1 cellular context compared by ENCODE assay signal in the genomic region with DNA sequence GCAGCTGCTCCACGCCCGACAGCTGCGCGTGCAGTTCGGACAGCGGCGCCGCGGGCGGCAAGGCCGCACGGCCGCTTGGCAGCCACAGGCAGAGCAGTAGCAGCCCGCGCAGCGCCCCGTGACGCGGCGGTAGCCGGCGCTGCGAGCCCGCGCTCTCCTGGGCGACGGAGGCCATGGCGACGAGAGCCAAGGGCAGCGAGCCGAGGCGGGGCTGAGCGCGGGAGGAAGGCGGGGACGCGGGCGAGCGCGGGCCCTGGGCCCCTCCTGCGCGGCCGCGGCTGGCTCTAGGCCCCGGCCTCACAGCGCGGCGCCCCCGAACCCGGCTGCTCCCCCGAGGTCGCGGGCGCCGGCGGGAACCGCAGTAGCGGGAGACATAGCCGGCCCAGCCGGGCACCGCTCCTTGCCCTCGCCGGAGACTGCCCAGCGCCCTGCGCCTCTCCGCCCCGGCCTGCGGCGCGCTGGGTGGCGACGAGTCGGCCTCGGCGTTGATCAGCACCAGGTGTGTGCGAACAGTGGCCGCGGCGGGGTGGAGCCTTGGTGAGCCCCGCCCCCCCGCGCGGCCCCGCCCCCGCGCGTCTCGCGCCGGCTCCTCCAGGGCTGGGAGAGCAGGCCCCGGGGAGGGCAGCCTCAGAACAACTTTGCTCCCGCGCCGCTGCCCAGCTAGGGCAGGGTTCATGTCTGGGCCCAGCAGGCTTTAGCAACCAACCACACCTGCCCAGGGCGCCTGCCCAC.
A peak's percentile ranks its signal among the peaks of the same experiment; 100 is the strongest.
TF ChIP-seq lines count a peak whose summit lies in the region.

A gene with protein sequence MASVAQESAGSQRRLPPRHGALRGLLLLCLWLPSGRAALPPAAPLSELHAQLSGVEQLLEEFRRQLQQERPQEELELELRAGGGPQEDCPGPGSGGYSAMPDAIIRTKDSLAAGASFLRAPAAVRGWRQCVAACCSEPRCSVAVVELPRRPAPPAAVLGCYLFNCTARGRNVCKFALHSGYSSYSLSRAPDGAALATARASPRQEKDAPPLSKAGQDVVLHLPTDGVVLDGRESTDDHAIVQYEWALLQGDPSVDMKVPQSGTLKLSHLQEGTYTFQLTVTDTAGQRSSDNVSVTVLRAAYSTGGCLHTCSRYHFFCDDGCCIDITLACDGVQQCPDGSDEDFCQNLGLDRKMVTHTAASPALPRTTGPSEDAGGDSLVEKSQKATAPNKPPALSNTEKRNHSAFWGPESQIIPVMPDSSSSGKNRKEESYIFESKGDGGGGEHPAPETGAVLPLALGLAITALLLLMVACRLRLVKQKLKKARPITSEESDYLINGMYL (minus strand): TSS at position 514 of the 732 bp plus-strand sequence. CDS start 339 bp downstream, at position 175.

TF ChIP-seq in HepG2, 621 proteins besides CTCF, POLR2A, EP300 and RAD21 (continued from another document and continues in another):
- TF ChIP-seq, protein P1, sequence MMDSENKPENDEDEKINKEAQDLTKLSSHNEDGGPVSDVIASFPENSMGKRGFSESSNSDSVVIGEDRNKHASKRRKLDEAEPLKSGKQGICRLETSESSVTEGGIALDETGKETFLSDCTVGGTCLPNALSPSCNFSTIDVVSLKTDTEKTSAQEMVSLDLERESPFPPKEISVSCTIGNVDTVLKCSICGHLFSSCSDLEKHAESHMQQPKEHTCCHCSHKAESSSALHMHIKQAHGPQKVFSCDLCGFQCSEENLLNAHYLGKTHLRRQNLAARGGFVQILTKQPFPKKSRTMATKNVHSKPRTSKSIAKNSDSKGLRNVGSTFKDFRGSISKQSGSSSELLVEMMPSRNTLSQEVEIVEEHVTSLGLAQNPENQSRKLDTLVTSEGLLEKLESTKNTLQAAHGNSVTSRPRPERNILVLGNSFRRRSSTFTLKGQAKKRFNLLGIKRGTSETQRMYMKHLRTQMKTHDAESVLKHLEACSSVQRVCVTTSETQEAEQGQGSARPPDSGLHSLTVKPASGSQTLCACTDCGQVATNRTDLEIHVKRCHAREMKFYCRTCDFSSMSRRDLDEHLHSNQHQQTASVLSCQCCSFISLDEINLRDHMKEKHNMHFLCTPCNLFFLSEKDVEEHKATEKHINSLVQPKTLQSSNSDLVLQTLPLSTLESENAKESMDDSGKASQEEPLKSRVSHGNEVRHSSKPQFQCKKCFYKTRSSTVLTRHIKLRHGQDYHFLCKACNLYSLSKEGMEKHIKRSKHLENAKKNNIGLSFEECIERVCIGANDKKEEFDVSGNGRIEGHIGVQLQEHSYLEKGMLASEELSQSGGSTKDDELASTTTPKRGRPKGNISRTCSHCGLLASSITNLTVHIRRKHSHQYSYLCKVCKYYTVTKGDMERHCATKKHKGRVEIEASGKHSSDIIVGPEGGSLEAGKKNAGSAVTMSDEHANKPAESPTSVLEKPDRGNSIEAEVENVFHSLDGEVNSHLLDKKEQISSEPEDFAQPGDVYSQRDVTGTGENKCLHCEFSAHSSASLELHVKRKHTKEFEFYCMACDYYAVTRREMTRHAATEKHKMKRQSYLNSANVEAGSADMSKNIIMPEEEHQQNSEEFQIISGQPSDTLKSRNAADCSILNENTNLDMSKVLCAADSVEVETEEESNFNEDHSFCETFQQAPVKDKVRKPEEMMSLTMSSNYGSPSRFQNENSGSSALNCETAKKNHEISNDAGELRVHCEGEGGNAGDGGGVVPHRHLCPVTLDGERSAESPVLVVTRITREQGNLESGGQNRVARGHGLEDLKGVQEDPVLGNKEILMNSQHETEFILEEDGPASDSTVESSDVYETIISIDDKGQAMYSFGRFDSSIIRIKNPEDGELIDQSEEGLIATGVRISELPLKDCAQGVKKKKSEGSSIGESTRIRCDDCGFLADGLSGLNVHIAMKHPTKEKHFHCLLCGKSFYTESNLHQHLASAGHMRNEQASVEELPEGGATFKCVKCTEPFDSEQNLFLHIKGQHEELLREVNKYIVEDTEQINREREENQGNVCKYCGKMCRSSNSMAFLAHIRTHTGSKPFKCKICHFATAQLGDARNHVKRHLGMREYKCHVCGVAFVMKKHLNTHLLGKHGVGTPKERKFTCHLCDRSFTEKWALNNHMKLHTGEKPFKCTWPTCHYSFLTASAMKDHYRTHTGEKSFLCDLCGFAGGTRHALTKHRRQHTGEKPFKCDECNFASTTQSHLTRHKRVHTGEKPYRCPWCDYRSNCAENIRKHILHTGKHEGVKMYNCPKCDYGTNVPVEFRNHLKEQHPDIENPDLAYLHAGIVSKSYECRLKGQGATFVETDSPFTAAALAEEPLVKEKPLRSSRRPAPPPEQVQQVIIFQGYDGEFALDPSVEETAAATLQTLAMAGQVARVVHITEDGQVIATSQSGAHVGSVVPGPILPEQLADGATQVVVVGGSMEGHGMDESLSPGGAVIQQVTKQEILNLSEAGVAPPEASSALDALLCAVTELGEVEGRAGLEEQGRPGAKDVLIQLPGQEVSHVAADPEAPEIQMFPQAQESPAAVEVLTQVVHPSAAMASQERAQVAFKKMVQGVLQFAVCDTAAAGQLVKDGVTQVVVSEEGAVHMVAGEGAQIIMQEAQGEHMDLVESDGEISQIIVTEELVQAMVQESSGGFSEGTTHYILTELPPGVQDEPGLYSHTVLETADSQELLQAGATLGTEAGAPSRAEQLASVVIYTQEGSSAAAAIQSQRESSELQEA (CRISPR knock-in tag; IDR thresholded peaks at IDR 0.05; ENCODE audit: not compliant biosample characterization) = no peak
- TF ChIP-seq, protein P2, sequence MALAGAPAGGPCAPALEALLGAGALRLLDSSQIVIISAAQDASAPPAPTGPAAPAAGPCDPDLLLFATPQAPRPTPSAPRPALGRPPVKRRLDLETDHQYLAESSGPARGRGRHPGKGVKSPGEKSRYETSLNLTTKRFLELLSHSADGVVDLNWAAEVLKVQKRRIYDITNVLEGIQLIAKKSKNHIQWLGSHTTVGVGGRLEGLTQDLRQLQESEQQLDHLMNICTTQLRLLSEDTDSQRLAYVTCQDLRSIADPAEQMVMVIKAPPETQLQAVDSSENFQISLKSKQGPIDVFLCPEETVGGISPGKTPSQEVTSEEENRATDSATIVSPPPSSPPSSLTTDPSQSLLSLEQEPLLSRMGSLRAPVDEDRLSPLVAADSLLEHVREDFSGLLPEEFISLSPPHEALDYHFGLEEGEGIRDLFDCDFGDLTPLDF (CRISPR knock-in tag; IDR thresholded peaks at IDR 0.05) = no peak; the same call in 1 of the 2 replicates
- no peak for TF ChIP-seq PAF1 (CRISPR knock-in tag; IDR thresholded peaks at IDR 0.05)
- no peak for TF ChIP-seq NFE2 (CRISPR knock-in tag; IDR thresholded peaks at IDR 0.05)
- TF ChIP-seq, protein P3, sequence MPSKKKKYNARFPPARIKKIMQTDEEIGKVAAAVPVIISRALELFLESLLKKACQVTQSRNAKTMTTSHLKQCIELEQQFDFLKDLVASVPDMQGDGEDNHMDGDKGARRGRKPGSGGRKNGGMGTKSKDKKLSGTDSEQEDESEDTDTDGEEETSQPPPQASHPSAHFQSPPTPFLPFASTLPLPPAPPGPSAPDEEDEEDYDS (CRISPR knock-in tag; IDR thresholded peaks at IDR 0.05) = no peak; the same call in 1 of the 2 replicates
- TF ChIP-seq ZNF101 (CRISPR knock-in tag; IDR thresholded peaks at IDR 0.05; ENCODE audit: borderline replicate concordance, low read depth) = no peak
- TF ChIP-seq ZNF121 (CRISPR knock-in tag; IDR thresholded peaks at IDR 0.05) = no peak; the same call in 1 of the 2 replicates
- TF ChIP-seq SP2 (CRISPR knock-in tag; IDR thresholded peaks at IDR 0.05) = peak; percentile 28; the same call in 1 of the 2 replicates
- 0 out of 2 replicates have a peak, but pooled peaks have one; percentile 3 for TF ChIP-seq ZBTB20 (CRISPR knock-in tag; IDR thresholded peaks at IDR 0.05; ENCODE audit: borderline replicate concordance, low read depth)
- TF ChIP-seq, protein P4, sequence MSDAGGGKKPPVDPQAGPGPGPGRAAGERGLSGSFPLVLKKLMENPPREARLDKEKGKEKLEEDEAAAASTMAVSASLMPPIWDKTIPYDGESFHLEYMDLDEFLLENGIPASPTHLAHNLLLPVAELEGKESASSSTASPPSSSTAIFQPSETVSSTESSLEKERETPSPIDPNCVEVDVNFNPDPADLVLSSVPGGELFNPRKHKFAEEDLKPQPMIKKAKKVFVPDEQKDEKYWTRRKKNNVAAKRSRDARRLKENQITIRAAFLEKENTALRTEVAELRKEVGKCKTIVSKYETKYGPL (CRISPR knock-in tag; IDR thresholded peaks at IDR 0.05) = no peak
- TF ChIP-seq, protein P5, sequence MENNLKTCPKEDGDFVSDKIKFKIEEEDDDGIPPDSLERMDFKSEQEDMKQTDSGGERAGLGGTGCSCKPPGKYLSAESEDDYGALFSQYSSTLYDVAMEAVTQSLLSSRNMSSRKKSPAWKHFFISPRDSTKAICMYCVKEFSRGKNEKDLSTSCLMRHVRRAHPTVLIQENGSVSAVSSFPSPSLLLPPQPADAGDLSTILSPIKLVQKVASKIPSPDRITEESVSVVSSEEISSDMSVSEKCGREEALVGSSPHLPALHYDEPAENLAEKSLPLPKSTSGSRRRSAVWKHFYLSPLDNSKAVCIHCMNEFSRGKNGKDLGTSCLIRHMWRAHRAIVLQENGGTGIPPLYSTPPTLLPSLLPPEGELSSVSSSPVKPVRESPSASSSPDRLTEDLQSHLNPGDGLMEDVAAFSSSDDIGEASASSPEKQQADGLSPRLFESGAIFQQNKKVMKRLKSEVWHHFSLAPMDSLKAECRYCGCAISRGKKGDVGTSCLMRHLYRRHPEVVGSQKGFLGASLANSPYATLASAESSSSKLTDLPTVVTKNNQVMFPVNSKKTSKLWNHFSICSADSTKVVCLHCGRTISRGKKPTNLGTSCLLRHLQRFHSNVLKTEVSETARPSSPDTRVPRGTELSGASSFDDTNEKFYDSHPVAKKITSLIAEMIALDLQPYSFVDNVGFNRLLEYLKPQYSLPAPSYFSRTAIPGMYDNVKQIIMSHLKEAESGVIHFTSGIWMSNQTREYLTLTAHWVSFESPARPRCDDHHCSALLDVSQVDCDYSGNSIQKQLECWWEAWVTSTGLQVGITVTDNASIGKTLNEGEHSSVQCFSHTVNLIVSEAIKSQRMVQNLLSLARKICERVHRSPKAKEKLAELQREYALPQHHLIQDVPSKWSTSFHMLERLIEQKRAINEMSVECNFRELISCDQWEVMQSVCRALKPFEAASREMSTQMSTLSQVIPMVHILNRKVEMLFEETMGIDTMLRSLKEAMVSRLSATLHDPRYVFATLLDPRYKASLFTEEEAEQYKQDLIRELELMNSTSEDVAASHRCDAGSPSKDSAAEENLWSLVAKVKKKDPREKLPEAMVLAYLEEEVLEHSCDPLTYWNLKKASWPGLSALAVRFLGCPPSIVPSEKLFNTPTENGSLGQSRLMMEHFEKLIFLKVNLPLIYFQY (CRISPR knock-in tag; IDR thresholded peaks at IDR 0.05; ENCODE audit: borderline replicate concordance) = 0 out of 2 replicates have a peak, but pooled peaks have one; percentile 53
- TF ChIP-seq, protein P6, sequence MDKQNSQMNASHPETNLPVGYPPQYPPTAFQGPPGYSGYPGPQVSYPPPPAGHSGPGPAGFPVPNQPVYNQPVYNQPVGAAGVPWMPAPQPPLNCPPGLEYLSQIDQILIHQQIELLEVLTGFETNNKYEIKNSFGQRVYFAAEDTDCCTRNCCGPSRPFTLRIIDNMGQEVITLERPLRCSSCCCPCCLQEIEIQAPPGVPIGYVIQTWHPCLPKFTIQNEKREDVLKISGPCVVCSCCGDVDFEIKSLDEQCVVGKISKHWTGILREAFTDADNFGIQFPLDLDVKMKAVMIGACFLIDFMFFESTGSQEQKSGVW (CRISPR knock-in tag; IDR thresholded peaks at IDR 0.05; ENCODE audit: borderline replicate concordance) = no peak
- TF ChIP-seq DMAP1 (CRISPR knock-in tag; IDR thresholded peaks at IDR 0.05) = peak; percentile 47; the same call in 1 of the 2 replicates
- TF ChIP-seq ZNF333 (CRISPR knock-in tag; IDR thresholded peaks at IDR 0.05; ENCODE audit: borderline replicate concordance) = no peak; the same call in 1 of the 2 replicates
- TF ChIP-seq MBNL3 (CRISPR knock-in tag; conservative IDR thresholded peaks at IDR 0.05) = no peak
- TF ChIP-seq ZNF773 (CRISPR knock-in tag; IDR thresholded peaks at IDR 0.05; ENCODE audit: borderline replicate concordance) = peak; percentile 65; the same call in 1 of the 2 replicates
- TF ChIP-seq IRF2 (CRISPR knock-in tag; IDR thresholded peaks at IDR 0.05) = peak; percentile 43; the same call in 1 of the 2 replicates
- no peak; the same call in 1 of the 2 replicates for TF ChIP-seq TOPORS (CRISPR knock-in tag; IDR thresholded peaks at IDR 0.05)
- peak; percentile 66 for TF ChIP-seq ZMYM4 (CRISPR knock-in tag; IDR thresholded peaks at IDR 0.05)
- no peak; the same call in 1 of the 2 replicates for TF ChIP-seq MXD4 (CRISPR knock-in tag; IDR thresholded peaks at IDR 0.05)
- no peak for TF ChIP-seq KLF11 (CRISPR knock-in tag; IDR thresholded peaks at IDR 0.05)
- TF ChIP-seq HCFC1 (IDR thresholded peaks at IDR 0.05; ENCODE audit: low read depth, low read length) = peak; percentile 23; the same call in 1 of the 2 replicates
- peak; percentile 66; the same call in 1 of the 2 replicates for TF ChIP-seq ZBTB8A (CRISPR knock-in tag; IDR thresholded peaks at IDR 0.05; ENCODE audit: borderline replicate concordance, low read depth)
- no peak; the same call in 1 of the 2 replicates for TF ChIP-seq PITX1 (CRISPR knock-in tag; IDR thresholded peaks at IDR 0.05)
- no peak; the same call in 1 of the 2 replicates for TF ChIP-seq FOXO1 (CRISPR knock-in tag; IDR thresholded peaks at IDR 0.05)
- TF ChIP-seq RFXAP (CRISPR knock-in tag; IDR thresholded peaks at IDR 0.05; ENCODE audit: borderline replicate concordance) = no peak
- no peak for TF ChIP-seq MBD4 (IDR thresholded peaks at IDR 0.05; ENCODE audit: borderline replicate concordance, low read length)
- TF ChIP-seq SAFB2 (CRISPR knock-in tag; IDR thresholded peaks at IDR 0.05; ENCODE audit: borderline replicate concordance, low read depth) = peak; percentile 68; the same call in 1 of the 2 replicates
- TF ChIP-seq ZMYM2 (CRISPR knock-in tag; IDR thresholded peaks at IDR 0.05) = no peak
- no peak for TF ChIP-seq ZNF207 (IDR thresholded peaks at IDR 0.05; ENCODE audit: borderline replicate concordance)
- no peak for TF ChIP-seq ZNF75D (CRISPR knock-in tag; IDR thresholded peaks at IDR 0.05; ENCODE audit: borderline replicate concordance)
- TF ChIP-seq ZNF30 (CRISPR knock-in tag; IDR thresholded peaks at IDR 0.05) = no peak
- TF ChIP-seq ZSCAN9 (CRISPR knock-in tag; IDR thresholded peaks at IDR 0.05; ENCODE audit: borderline replicate concordance) = peak; percentile 43; the same call in 1 of the 2 replicates
- peak; percentile 88 for TF ChIP-seq ZSCAN21 (CRISPR knock-in tag; IDR thresholded peaks at IDR 0.05; ENCODE audit: borderline replicate concordance)
- TF ChIP-seq ETV5 (CRISPR knock-in tag; IDR thresholded peaks at IDR 0.05; ENCODE audit: borderline replicate concordance) = no peak
- peak; percentile 25; the same call in 1 of the 2 replicates for TF ChIP-seq NCOR1 (IDR thresholded peaks at IDR 0.05; ENCODE audit: borderline replicate concordance, low read length)
- TF ChIP-seq NR2F1 (CRISPR knock-in tag; IDR thresholded peaks at IDR 0.05) = no peak
- no peak for TF ChIP-seq U2AF1 (optimal IDR thresholded peaks at IDR 0.05; ENCODE audit: low read depth, low read length)
- TF ChIP-seq HNRNPL (IDR thresholded peaks at IDR 0.05; ENCODE audit: low read depth, low read length) = peak; percentile 87; the same call in 1 of the 2 replicates
- TF ChIP-seq ZNF790 (CRISPR knock-in tag; IDR thresholded peaks at IDR 0.05; ENCODE audit: borderline replicate concordance) = peak; percentile 96; the same call in 1 of the 2 replicates
- no peak for TF ChIP-seq ZNF484 (CRISPR knock-in tag; IDR thresholded peaks at IDR 0.05; ENCODE audit: borderline replicate concordance, low read depth)
